Comparison of ENCODE assay signal across 8 cellular contexts in genomic region chr19:52397310-52398090, GRCh38. TPM values are rescaled to one million over a fixed set of nuclear protein-coding genes. Genes with fewer than 3 reads are reported as not detected.
DNase-seq lines count a peak whose midpoint lies in the region; ATAC-seq, FAIRE-seq and TF ChIP-seq lines count a peak whose summit lies in the region.

TSS of gene ZNF528 (plus strand) at chr19:52397849. CDS start at chr19:52402014, 4,165 bp downstream.

- ATAC-seq in GM19468 (IDR thresholded peaks at IDR 0.05; ENCODE audit: extremely low read depth, unreplicated experiment), result peak; percentile 68

- H3K9me3 ChIP-seq in right atrium auricular region, result no peaks in the 10 kb centered on the region

- H3K36me3 ChIP-seq in BJ (ENCODE audit: control insufficient read depth, insufficient read depth, low read length) (peaks cover 9% of the 10 kb centered on the region; the same call in 1 of the 2 replicates), right atrium auricular region (peaks cover 18% of the 10 kb centered on the region)

- FAIRE-seq in urothelium cell line (lab: Jason Lieb, UNC), result peak; percentile 63

- TF ChIP-seq CTCF in BJ (IDR thresholded peaks at IDR 0.05; ENCODE audit: insufficient read depth, low read depth, low read length), result no peak
- TF ChIP-seq CTCF in right atrium auricular region (IDR thresholded peaks at IDR 0.05), result peak in 1 of 2 donors; percentile 11

- no peaks in the 10 kb centered on the region for H3K27me3 ChIP-seq in BJ (ENCODE audit: control insufficient read depth, insufficient read depth, low read length)
- H3K27me3 ChIP-seq in right atrium auricular region, result no peaks in the 10 kb centered on the region

- CTCF ChIA-PET in BJ (lab: Yijun Ruan, JAX), result no interaction called here

- POLR2A ChIA-PET in BJ (lab: Charles Lee), result no interaction called here

- H3K4me3 ChIP-seq in BJ (ENCODE audit: low read depth, low read length) (peak within 1 kb of the TSS; percentile 72), right atrium auricular region (peak within 1 kb of the TSS; percentile 69 to 85)

- DNase-seq in BJ (ENCODE audit: low read depth), result peak; percentile 47
- peak; percentile 88 for DNase-seq in NAMALWA (ENCODE audit: low spot score)
- DNase-seq in T1000 (lab: John Stamatoyannopoulos, UW), result peak; percentile 87
- peak; percentile 97 for DNase-seq in astrocyte of the hippocampus (ENCODE audit: low read depth, low spot score)
- peak; percentile 94 for DNase-seq in right atrium auricular region (ENCODE audit: low spot score)
- DNase-seq in renal cortical epithelial cell (ENCODE audit: low read depth), result peak; percentile 77
- peak; percentile 98 for DNase-seq in urothelium cell line (ENCODE audit: low spot score)

- peak within 1 kb of the TSS; percentile 67 to 77 for H3K27ac ChIP-seq in right atrium auricular region

- H3K4me1 ChIP-seq in right atrium auricular region, result peaks cover 0 to 17% of the 10 kb centered on the region in 2 donors

RNA-seq across cellular contexts. Expression of gene ZNF528, which starts in this region (rescaled TPM):
- polyA plus RNA-seq in BJ (2011; rRNA removed), result 12.1 and 18.3 TPM in 2 replicates
- polyA minus RNA-seq in BJ (2011; rRNA and poly(A)+ RNA removed), result 10.0 and 11.6 TPM in 2 replicates
- total RNA-seq in right atrium auricular region (10 to 100 TPM in 1 of 2 donors, 1 to 10 TPM in 1; 9.4 to 16.7 TPM), renal cortical epithelial cell (19.1 and 28.2 TPM in 2 replicates)

Comparison
In these comparisons a context has a peak if more than half of its experiments do, and no peak if none do; other contexts are left out.
1. Peak in every context shown above with its lines: DNase-seq, ATAC-seq, H3K4me3 ChIP-seq and H3K27ac ChIP-seq.
2. DNase-seq: peak in every context shown above with its lines; median percentile 98 in urothelium cell line; 97 in astrocyte of the hippocampus; 94 in right atrium auricular region; 88 in NAMALWA; 87 in T1000; 77 in renal cortical epithelial cell; 47 in BJ.